19 cellular contexts compared by ENCODE assay signal in genomic region chr5:35195472-35195852, GRCh38. TPM values are rescaled to one million over a fixed set of nuclear protein-coding genes. Genes with fewer than 3 reads are reported as not detected.
"Had no signal": no experiment of that assay in that cellular context is flagged by ENCODE, and none has a peak within 500 bp of the region (broad histone marks: within the 10 kb centered on the region; RNA-seq: fewer than 3 reads in every experiment).

No MANE protein-coding gene starts in this region.

- H3K4me1 Mint-ChIP-seq: activated CD4-positive, alpha-beta T cell treated with anti-CD3 and anti-CD28 coated beads for 36 hours had no signal

- H3K36me3 Mint-ChIP-seq: activated CD4-positive, alpha-beta memory T cell treated with anti-CD3 and anti-CD28 coated beads for 36 hours; activated naive CD4-positive, alpha-beta T cell treated with anti-CD3 and anti-CD28 coated beads, Interleukin-2, amount 50 U/mL, for 72 hours had no signal

- H3K4me3 Mint-ChIP-seq: activated CD4-positive, alpha-beta memory T cell treated with anti-CD3 and anti-CD28 coated beads for 36 hours; activated CD4-positive, alpha-beta T cell treated with anti-CD3 and anti-CD28 coated beads for 36 hours; activated T-cell treated with anti-CD3 and anti-CD28 coated beads, Interleukin-2, amount 50 U/mL, for 4 hours had no signal

- ATAC-seq: activated CD4-positive, alpha-beta T cell treated with anti-CD3 and anti-CD28 coated beads for 36 hours; activated naive CD4-positive, alpha-beta T cell treated with anti-CD3 and anti-CD28 coated beads, Interleukin-2, amount 50 U/mL, for 72 hours; activated T-cell treated with anti-CD3 and anti-CD28 coated beads, Interleukin-2, amount 50 U/mL, for 4 hours had no signal

- H3K27ac Mint-ChIP-seq: activated CD4-positive, alpha-beta memory T cell treated with anti-CD3 and anti-CD28 coated beads for 36 hours; activated CD4-positive, alpha-beta T cell treated with anti-CD3 and anti-CD28 coated beads for 36 hours; activated naive CD4-positive, alpha-beta T cell treated with anti-CD3 and anti-CD28 coated beads, Interleukin-2, amount 50 U/mL, for 72 hours had no signal

- H3K9me3 ChIP-seq: esophagus muscularis mucosa, neutrophil, right atrium auricular region, thoracic aorta had no signal

- H3K27ac ChIP-seq: cardiac muscle cell, esophagus muscularis mucosa, neutrophil, right atrium auricular region, thoracic aorta, WERI-Rb-1 had no signal

- H3K36me3 ChIP-seq: cardiac muscle cell, esophagus muscularis mucosa, neutrophil, right atrium auricular region, thoracic aorta, WERI-Rb-1 had no signal

- DNase-seq: activated CD4-positive, alpha-beta memory T cell treated with anti-CD3 and anti-CD28 coated beads for 36 hours; activated CD4-positive, alpha-beta T cell treated with anti-CD3 and anti-CD28 coated beads for 36 hours; activated effector memory CD4-positive, alpha-beta T cell treated with Interleukin-2 at 50 U/mL for 16 hours; activated T-cell treated with anti-CD3 and anti-CD28 coated beads, Interleukin-2, amount 50 U/mL, for 4 hours; effector CD4-positive, alpha-beta T cell; hippocampal formation; mesendoderm; posterior cingulate gyrus; WERI-Rb-1 had no signal

- H3K9me3 Mint-ChIP-seq: activated CD4-positive, alpha-beta memory T cell treated with anti-CD3 and anti-CD28 coated beads for 36 hours; activated naive CD4-positive, alpha-beta T cell treated with anti-CD3 and anti-CD28 coated beads, Interleukin-2, amount 50 U/mL, for 72 hours; activated T-cell treated with anti-CD3 and anti-CD28 coated beads, Interleukin-2, amount 50 U/mL, for 4 hours had no signal

- H3K27me3 ChIP-seq: cardiac muscle cell, esophagus muscularis mucosa, right atrium auricular region had no signal

- H3K4me3 ChIP-seq: cardiac muscle cell, esophagus muscularis mucosa, right atrium auricular region, skin epidermis, thoracic aorta had no signal

RNA-seq across cellular contexts. Expression of gene PRLR, which starts 34.8 kb away (rescaled TPM):
- total RNA-seq: activated CD4-positive, alpha-beta memory T cell treated with anti-CD3 and anti-CD28 coated beads for 36 hours; glomerular endothelial cell; myocyte; T-helper 1 cell treated with Interleukin-12 subunit alpha and Interleukin-12 subunit beta and Interleukin-4 antibody, amounts not matched to agents 30 ng/mL and 1 ng/mL, for 36 hours had no signal
- polyA plus RNA-seq: cardiac muscle cell had no signal
